In genomic region chr4:25838526-25838925, GRCh38 we compare ENCODE assay signal across 21 cellular contexts. TPM values are rescaled to one million over a fixed set of nuclear protein-coding genes. Genes with fewer than 3 reads are reported as not detected.
DNase-seq lines count a peak whose midpoint lies in the region; ATAC-seq and TF ChIP-seq lines count a peak whose summit lies in the region.
"Had no signal": no experiment of that assay in that cellular context is flagged by ENCODE, and none has a peak within 500 bp of the region (broad histone marks: within the 10 kb centered on the region; RNA-seq: fewer than 3 reads in every experiment).

No MANE protein-coding gene starts in this region.

- no peak for TF ChIP-seq CTCF in SK-N-SH (IDR thresholded peaks at IDR 0.05)
- no peak for TF ChIP-seq CTCF in activated B cell treated with CpG ODN at 0.5 μM for 24 hours (IDR thresholded peaks at IDR 0.05)
- TF ChIP-seq CTCF in GM13976 (IDR thresholded peaks at IDR 0.05; ENCODE audit: borderline replicate concordance, control extremely low read depth, extremely low read depth, insufficient read depth, missing control alignments): no peak
- no peak for TF ChIP-seq CTCF in ovary (IDR thresholded peaks at IDR 0.05)

- no peak overlapping the region for H3K4me2 ChIP-seq in SK-N-SH

- H3K9me2 ChIP-seq in SK-N-SH: no peaks in the 10 kb centered on the region

- no peaks in the 10 kb centered on the region for H3K9me3 Mint-ChIP-seq in activated B cell treated with CpG ODN at 0.5 μM for 24 hours
- no peaks in the 10 kb centered on the region for H3K9me3 Mint-ChIP-seq in stimulated activated naive B cell treated with anti-CD40 and anti-IgM and Interleukin-4, amounts not matched to agents 10 μg/mL and 1 μg/mL and 100 μg/mL, for 72 hours
- H3K9me3 Mint-ChIP-seq: CD14-positive monocyte, HFFc6, IgD-negative memory B cell had no signal

- H3K27ac ChIP-seq in SK-N-SH (ENCODE audit: low read depth in 2 of 2, low read length in 1 of 2) (no peak overlapping the region), ovary (no peak overlapping the region)
- H3K27ac ChIP-seq: 22Rv1 had no signal

- no peak for TF ChIP-seq EP300 in SK-N-SH (IDR thresholded peaks at IDR 0.05; ENCODE audit: borderline replicate concordance in 1 of 2, low read depth in 1 of 2, low read length in 1 of 2)
- TF ChIP-seq EP300 in ovary (IDR thresholded peaks at IDR 0.05): no peak

- no peaks in the 10 kb centered on the region for H3K4me1 ChIP-seq in SK-N-SH (ENCODE audit: control insufficient read depth in 1 of 2, insufficient read depth in 2 of 2, low read depth in 1 of 2, low read length in 1 of 2)
- H3K4me1 ChIP-seq in ovary (ENCODE audit: insufficient read depth): no peaks in the 10 kb centered on the region

- WGBS in SK-N-SH (ENCODE audit: low lambda C conversion rate): 76% methylated on average over 8 of the region's 8 CpGs
- 51 to 58% (median 53%) methylated on average over 8 of the region's 8 CpGs for WGBS in ovary, 3 donors

- peak overlapping the region; percentile 30 for H3K27ac Mint-ChIP-seq in activated B cell treated with CpG ODN at 0.5 μM for 24 hours
- H3K27ac Mint-ChIP-seq in stimulated activated naive B cell treated with anti-CD40 and anti-IgM and Interleukin-4, amounts not matched to agents 10 μg/mL and 1 μg/mL and 100 μg/mL, for 72 hours: peak overlapping the region; percentile 37
- H3K27ac Mint-ChIP-seq: HFFc6 had no signal

- ATAC-seq in SK-N-SH treated with all-trans-retinoic acid at 6 μM for 48 hours (no peak), activated B cell treated with CpG ODN at 0.5 μM for 24 hours (ENCODE audit: low read depth) (no peak)
- no peak for ATAC-seq in stimulated activated naive B cell treated with anti-CD40 and anti-IgM and Interleukin-4, amounts not matched to agents 10 μg/mL and 1 μg/mL and 100 μg/mL, for 72 hours (replicated peaks)
- ATAC-seq: Right ventricle myocardium inferior had no signal

- H3K9ac ChIP-seq in SK-N-SH: no peak overlapping the region

- H3K36me3 ChIP-seq in SK-N-SH (replicated peaks in 1 of 2; ENCODE audit: control insufficient read depth in 1 of 2, insufficient read depth in 2 of 2, low read length in 1 of 2): no peaks in the 10 kb centered on the region
- no peaks in the 10 kb centered on the region for H3K36me3 ChIP-seq in ovary

- intact Hi-C loops in activated B cell treated with CpG ODN at 0.5 μM for 24 hours (cut with micrococcal nuclease): no loop called here
- intact Hi-C loops in ovary (cut with DNase I): no loop called here

- no peaks in the 10 kb centered on the region for H3K79me2 ChIP-seq in SK-N-SH (ENCODE audit: insufficient read depth)

- H3K27me3 ChIP-seq in SK-N-SH (ENCODE audit: insufficient read depth) (no peaks in the 10 kb centered on the region), ovary (no peaks in the 10 kb centered on the region)

- H3K4me1 Mint-ChIP-seq in activated B cell treated with CpG ODN at 0.5 μM for 24 hours: peaks cover 66% of the 10 kb centered on the region
- H3K4me1 Mint-ChIP-seq in stimulated activated naive B cell treated with anti-CD40 and anti-IgM and Interleukin-4, amounts not matched to agents 10 μg/mL and 1 μg/mL and 100 μg/mL, for 72 hours: peaks cover 51 to 79% of the 10 kb centered on the region in 2 donors

- DNase-seq in SK-N-SH (no peak), activated B cell treated with CpG ODN at 0.5 μM for 24 hours (no peak), islet precursor cell (peak; percentile 56), HuH-7.5 (ENCODE audit: low spot score) (no peak), GM13976 (ENCODE audit: low spot score) (no peak), ovary (no peak)
- no peak for DNase-seq in stimulated activated naive B cell treated with anti-CD40 and anti-IgM and Interleukin-4, amounts not matched to agents 10 μg/mL and 1 μg/mL and 100 μg/mL, for 72 hours
- DNase-seq: AML-193; DMS 273 treated with DMSO at 0.1 percent for 48 hours; DND-41; HFFc6; NCI-H1092 treated with DMSO at 0.1 percent for 48 hours; NCI-H2081 treated with DMSO at 0.1 percent for 48 hours; NCI-H446 treated with DMSO at 0.1 percent for 48 hours; NCI-H748 treated with DMSO at 0.1 percent for 48 hours; NK-92 treated with Interleukin-12 subunit alpha and Interleukin-12 subunit beta, amount 100 ng/mL, for 24 hours had no signal

- no peak overlapping the region for H3K4me3 Mint-ChIP-seq in activated B cell treated with CpG ODN at 0.5 μM for 24 hours
- H3K4me3 Mint-ChIP-seq in stimulated activated naive B cell treated with anti-CD40 and anti-IgM and Interleukin-4, amounts not matched to agents 10 μg/mL and 1 μg/mL and 100 μg/mL, for 72 hours: no peak overlapping the region
- H3K4me3 Mint-ChIP-seq: CD14-positive monocyte, HFFc6 had no signal

- H3K4me3 ChIP-seq in SK-N-SH (ENCODE audit: low read depth in 2 of 2, low read length in 1 of 2) (no peak overlapping the region), ovary (no peak overlapping the region)

- H3K9me3 ChIP-seq in SK-N-SH (no peaks in the 10 kb centered on the region), ovary (no peaks in the 10 kb centered on the region)

- no peaks in the 10 kb centered on the region for H4K20me1 ChIP-seq in SK-N-SH (ENCODE audit: insufficient read depth)

- POLR2A ChIA-PET in SK-N-SH (lab: Yijun Ruan, JAX): no interaction called here
- POLR2A ChIA-PET in activated B cell treated with CpG ODN at 0.5 μM for 24 hours (lab: Charles Lee): no interaction called here

- in situ Hi-C loops in GM13976 (cut with MboI; ENCODE audit: low sequenced_read_pairs, unreplicated experiment): no loop called here

- H3K27me3 Mint-ChIP-seq in activated B cell treated with CpG ODN at 0.5 μM for 24 hours: no peaks in the 10 kb centered on the region
- H3K27me3 Mint-ChIP-seq in stimulated activated naive B cell treated with anti-CD40 and anti-IgM and Interleukin-4, amounts not matched to agents 10 μg/mL and 1 μg/mL and 100 μg/mL, for 72 hours: no peaks in the 10 kb centered on the region
- H3K27me3 Mint-ChIP-seq: IgD-negative memory B cell had no signal

- TF ChIP-seq POLR2A in ovary (IDR thresholded peaks at IDR 0.05): no peak

- peaks cover 77% of the 10 kb centered on the region for H3K36me3 Mint-ChIP-seq in activated B cell treated with CpG ODN at 0.5 μM for 24 hours (ENCODE audit: low read depth)
- peaks cover 16 to 57% of the 10 kb centered on the region in 2 donors for H3K36me3 Mint-ChIP-seq in stimulated activated naive B cell treated with anti-CD40 and anti-IgM and Interleukin-4, amounts not matched to agents 10 μg/mL and 1 μg/mL and 100 μg/mL, for 72 hours
- H3K36me3 Mint-ChIP-seq: CD14-positive monocyte had no signal

- CTCF ChIA-PET in SK-N-SH (lab: Yijun Ruan, JAX) (interaction anchor here (1.2 kb wide), 1 partner anchor 27 kb away, joined by 3 read pairs; no protein-coding TSS in a partner anchor), activated B cell treated with CpG ODN at 0.5 μM for 24 hours (lab: Charles Lee) (no interaction called here)

- TF ChIP-seq RAD21 in SK-N-SH (IDR thresholded peaks at IDR 0.05; ENCODE audit: low read length): no peak

- no peaks in the 10 kb centered on the region for H3F3A ChIP-seq in SK-N-SH (replicated peaks; ENCODE audit: insufficient read depth)

- no peak overlapping the region for H2AFZ ChIP-seq in SK-N-SH (ENCODE audit: low read depth)

TF ChIP-seq in SK-N-SH treated with all-trans-retinoic acid at 6 μM for 48 hours, 23 proteins besides CTCF, POLR2A, EP300 and RAD21 (continues in another document):
- TF ChIP-seq ZFP30 (CRISPR knock-in tag; IDR thresholded peaks at IDR 0.05): no peak
- TF ChIP-seq PATZ1 (CRISPR knock-in tag; IDR thresholded peaks at IDR 0.05; ENCODE audit: borderline replicate concordance): no peak
- TF ChIP-seq TSHZ2 (CRISPR knock-in tag; IDR thresholded peaks at IDR 0.05): no peak

RNA-seq across cellular contexts. Expression of gene SEL1L3, which starts 24.3 kb away (rescaled TPM):
- 2.2 and 3.7 TPM in 2 replicates for polyA plus RNA-seq in SK-N-SH (2012; rRNA removed)
- 3.8 and 4.1 TPM in 2 replicates for polyA plus RNA-seq in SK-N-SH (2012; cell fraction: cytosol; rRNA removed)
- 1.8 and 3.8 TPM in 2 replicates for polyA plus RNA-seq in SK-N-SH (2012; cell fraction: nucleus; rRNA removed)
- 102 and 113 TPM in 2 replicates for total RNA-seq in activated B cell treated with CpG ODN at 0.5 μM for 24 hours
- 10 to 100 TPM in 3 of 7 donors, 1 to 10 TPM in 4; 5.0 to 27.7 (median 8.3) TPM for total RNA-seq in ovary
- 10 to 100 TPM in 1 of 2 donors, 1 to 10 TPM in 1; 4.4 to 19.2 TPM for polyA plus RNA-seq in ovary
